Comparison of ENCODE assay signal across 25 cellular contexts in genomic region chr4:7054106-7054880, GRCh38. TPM values are rescaled to one million over a fixed set of nuclear protein-coding genes. Genes with fewer than 3 reads are reported as not detected.
A peak's percentile ranks its signal among the peaks of the same experiment; 100 is the strongest.
DNase-seq lines count a peak whose midpoint lies in the region; ATAC-seq, FAIRE-seq and TF ChIP-seq lines count a peak whose summit lies in the region.
"Had no signal": no experiment of that assay in that cellular context is flagged by ENCODE, and none has a peak within 500 bp of the region (broad histone marks: within the 10 kb centered on the region; RNA-seq: fewer than 3 reads in every experiment).

No MANE protein-coding gene starts in this region.

- H3K4me3 ChIP-seq in BLaER1: no peak overlapping the region
- no peak overlapping the region for H3K4me3 ChIP-seq in CD4-positive, CD25-positive, alpha-beta regulatory T cell (ENCODE audit: low read depth, low read length)
- no peak overlapping the region for H3K4me3 ChIP-seq in neuronal stem cell (ENCODE audit: low read length in 2 of 2)
- no peak overlapping the region for H3K4me3 ChIP-seq in CD8-positive, alpha-beta T cell (ENCODE audit: low read depth, low read length)
- no peak overlapping the region for H3K4me3 ChIP-seq in kidney (ENCODE audit: low read length in 2 of 2)
- no peak overlapping the region for H3K4me3 ChIP-seq in gastroesophageal sphincter
- H3K4me3 ChIP-seq: coronary artery, esophagus muscularis mucosa, heart left ventricle, upper lobe of left lung had no signal

- peaks cover 17% of the 10 kb centered on the region for H3K36me3 Mint-ChIP-seq in CD4-positive, CD25-positive, alpha-beta regulatory T cell
- peaks cover 49% of the 10 kb centered on the region for H3K36me3 Mint-ChIP-seq in activated T-helper 17 cell treated with anti-CD3 and anti-CD28 coated beads, Interleukin-2, amount 50 U/mL, for 72 hours (ENCODE audit: low read depth)
- peaks cover 58% of the 10 kb centered on the region for H3K36me3 Mint-ChIP-seq in CD8-positive, alpha-beta T cell

- no peak for TF ChIP-seq CTCF in CD8-positive, alpha-beta T cell (IDR thresholded peaks at IDR 0.05)
- TF ChIP-seq CTCF in kidney (IDR thresholded peaks at IDR 0.05; ENCODE audit: borderline replicate concordance, extremely low read depth, insufficient read depth) (no peak), gastroesophageal sphincter (IDR thresholded peaks at IDR 0.05) (no peak)

- no peaks in the 10 kb centered on the region for H3K27me3 ChIP-seq in BLaER1
- H3K27me3 ChIP-seq in CD4-positive, CD25-positive, alpha-beta regulatory T cell (ENCODE audit: control insufficient read depth, insufficient read depth, low read length): no peaks in the 10 kb centered on the region
- no peaks in the 10 kb centered on the region for H3K27me3 ChIP-seq in neuronal stem cell (ENCODE audit: control insufficient read depth in 3 of 3, insufficient read depth in 3 of 3, low read depth in 1 of 3, low read length in 3 of 3)
- no peaks in the 10 kb centered on the region for H3K27me3 ChIP-seq in CD8-positive, alpha-beta T cell (ENCODE audit: insufficient read depth, low read length)
- H3K27me3 ChIP-seq in gastroesophageal sphincter: no peaks in the 10 kb centered on the region
- H3K27me3 ChIP-seq: esophagus muscularis mucosa, heart left ventricle, upper lobe of left lung had no signal

- no peak overlapping the region for H4K8ac ChIP-seq in neuronal stem cell (ENCODE audit: low read depth, low read length)

- no peak overlapping the region for H2AK5ac ChIP-seq in neuronal stem cell (ENCODE audit: low read depth, low read length)

- POLR2A ChIA-PET in CD8-positive, alpha-beta T cell (lab: Charles Lee): interaction anchor here (1.0 to 1.4 kb wide), 2 partner anchors 13 to 14 kb away, joined by 3 read pairs; no protein-coding TSS in a partner anchor

- no peak overlapping the region for H3K23ac ChIP-seq in neuronal stem cell (ENCODE audit: low read depth, low read length, poor library complexity)

- WGBS in neuronal stem cell (ENCODE audit: extremely low coverage in 2 of 2, insufficient read length in 2 of 2, insufficient replicate concordance in 1 of 2), 2 donors: no CpG with 5 or more reads among the region's 52 CpGs
- 92 to 93% methylated on average over 3 to 38 of the region's 52 CpGs for WGBS in gastroesophageal sphincter (ENCODE audit: low coverage in 1 of 2), 2 donors

- peaks cover 12% of the 10 kb centered on the region for H3K79me1 ChIP-seq in neuronal stem cell (ENCODE audit: low read depth, low read length)

- peak overlapping the region in 1 of 4 donors; percentile 68 for H3K4me3 Mint-ChIP-seq in CD4-positive, CD25-positive, alpha-beta regulatory T cell
- H3K4me3 Mint-ChIP-seq in activated T-helper 17 cell treated with anti-CD3 and anti-CD28 coated beads, Interleukin-2, amount 50 U/mL, for 72 hours: no peak overlapping the region
- H3K4me3 Mint-ChIP-seq in CD8-positive, alpha-beta T cell: no peak overlapping the region
- H3K4me3 Mint-ChIP-seq: activated CD4-positive, alpha-beta T cell treated with anti-CD3 and anti-CD28 coated beads, Interleukin-2, amount 10 ng/mL, durations not matched to agents 24 days and 14 days; activated CD8-positive, alpha-beta memory T cell treated with anti-CD3 and anti-CD28 coated beads, Interleukin-2, amount 10 ng/mL, durations not matched to agents 7 days and 5 days; activated T-cell treated with anti-CD3 and anti-CD28 coated beads, Interleukin-2, amount 50 U/mL, for 72 hours; mesothelial cell of epicardium; stimulated activated memory B cell treated with anti-CD40 and anti-IgM and Interleukin-4, amounts not matched to agents 10 μg/mL and 1 μg/mL and 100 μg/mL, for 72 hours had no signal

- H3K27ac Mint-ChIP-seq in CD4-positive, CD25-positive, alpha-beta regulatory T cell: peak overlapping the region in 2 of 3 donors; percentile 27 to 56
- peak overlapping the region; percentile 70 for H3K27ac Mint-ChIP-seq in activated T-helper 17 cell treated with anti-CD3 and anti-CD28 coated beads, Interleukin-2, amount 50 U/mL, for 72 hours
- H3K27ac Mint-ChIP-seq in CD8-positive, alpha-beta T cell: no peak overlapping the region
- H3K27ac Mint-ChIP-seq: activated CD8-positive, alpha-beta memory T cell treated with anti-CD3 and anti-CD28 coated beads, Interleukin-2, amount 10 ng/mL, durations not matched to agents 7 days and 5 days; mesothelial cell of epicardium; stimulated activated memory B cell treated with anti-CD40 and anti-IgM and Interleukin-4, amounts not matched to agents 10 μg/mL and 1 μg/mL and 100 μg/mL, for 72 hours had no signal

- TF ChIP-seq POLR2A in gastroesophageal sphincter (IDR thresholded peaks at IDR 0.05): no peak

- H3K27me3 Mint-ChIP-seq in CD4-positive, CD25-positive, alpha-beta regulatory T cell: no peaks in the 10 kb centered on the region
- no peaks in the 10 kb centered on the region for H3K27me3 Mint-ChIP-seq in activated T-helper 17 cell treated with anti-CD3 and anti-CD28 coated beads, Interleukin-2, amount 50 U/mL, for 72 hours
- no peaks in the 10 kb centered on the region for H3K27me3 Mint-ChIP-seq in CD8-positive, alpha-beta T cell (ENCODE audit: low read depth)
- H3K27me3 Mint-ChIP-seq: activated CD4-positive, alpha-beta T cell treated with anti-CD3 and anti-CD28 coated beads, Interleukin-2, amount 10 ng/mL, durations not matched to agents 24 days and 14 days; activated CD8-positive, alpha-beta memory T cell treated with anti-CD3 and anti-CD28 coated beads, Interleukin-2, amount 10 ng/mL, durations not matched to agents 7 days and 5 days; stimulated activated memory B cell treated with anti-CD40 and anti-IgM and Interleukin-4, amounts not matched to agents 10 μg/mL and 1 μg/mL and 100 μg/mL, for 72 hours had no signal

- CTCF ChIA-PET in CD8-positive, alpha-beta T cell (lab: Charles Lee): interaction anchor here (1.3 to 2.2 kb wide), 3 partner anchors 9 to 12 kb away, joined by 4 to 6 read pairs (median 5); partner anchors contain the start of gene TADA2B

- no peak overlapping the region for H4K91ac ChIP-seq in neuronal stem cell (ENCODE audit: low read depth, low read length, poor library complexity)

- H3K14ac ChIP-seq in neuronal stem cell (ENCODE audit: low read length): no peak overlapping the region

- H3K4me1 ChIP-seq in BLaER1 (peaks cover 79% of the 10 kb centered on the region), neuronal stem cell (ENCODE audit: control insufficient read depth in 2 of 2, insufficient read depth in 1 of 2, low read depth in 1 of 2, low read length in 2 of 2) (no peaks in the 10 kb centered on the region), kidney (ENCODE audit: control insufficient read depth in 1 of 2, insufficient read depth in 1 of 2, low read depth in 1 of 2, low read length in 2 of 2) (no peaks in the 10 kb centered on the region), gastroesophageal sphincter (peaks cover 0 to 40% (median 4%) of the 10 kb centered on the region in 3 donors)
- peaks cover 10% of the 10 kb centered on the region for H3K4me1 ChIP-seq in CD4-positive, CD25-positive, alpha-beta regulatory T cell (ENCODE audit: control insufficient read depth, insufficient read depth, low read length, poor library complexity, severe bottlenecking)
- peaks cover 13% of the 10 kb centered on the region for H3K4me1 ChIP-seq in CD8-positive, alpha-beta T cell (ENCODE audit: insufficient read depth, low read length)

- no peaks in the 10 kb centered on the region for H3K9me3 Mint-ChIP-seq in CD4-positive, CD25-positive, alpha-beta regulatory T cell
- H3K9me3 Mint-ChIP-seq in activated T-helper 17 cell treated with anti-CD3 and anti-CD28 coated beads, Interleukin-2, amount 50 U/mL, for 72 hours: no peaks in the 10 kb centered on the region
- H3K9me3 Mint-ChIP-seq in CD8-positive, alpha-beta T cell: no peaks in the 10 kb centered on the region
- H3K9me3 Mint-ChIP-seq: activated CD4-positive, alpha-beta T cell treated with anti-CD3 and anti-CD28 coated beads, Interleukin-2, amount 10 ng/mL, durations not matched to agents 24 days and 14 days; activated T-cell treated with anti-CD3 and anti-CD28 coated beads, Interleukin-2, amount 50 U/mL, for 72 hours; mesothelial cell of epicardium; stimulated activated memory B cell treated with anti-CD40 and anti-IgM and Interleukin-4, amounts not matched to agents 10 μg/mL and 1 μg/mL and 100 μg/mL, for 72 hours had no signal

- H3K4me2 ChIP-seq in BLaER1 (peak overlapping the region; percentile 82), neuronal stem cell (ENCODE audit: insufficient read depth, low read length, poor library complexity, severe bottlenecking) (no peak overlapping the region)

- peaks cover 4 to 30% (median 10%) of the 10 kb centered on the region in 4 donors for H3K4me1 Mint-ChIP-seq in CD4-positive, CD25-positive, alpha-beta regulatory T cell
- peaks cover 11% of the 10 kb centered on the region for H3K4me1 Mint-ChIP-seq in activated T-helper 17 cell treated with anti-CD3 and anti-CD28 coated beads, Interleukin-2, amount 50 U/mL, for 72 hours
- peaks cover 26% of the 10 kb centered on the region for H3K4me1 Mint-ChIP-seq in CD8-positive, alpha-beta T cell (ENCODE audit: low read depth)

- H3K27ac ChIP-seq in BLaER1 (no peak overlapping the region), neuronal stem cell (replicated peaks; ENCODE audit: low read length) (no peak overlapping the region), kidney (ENCODE audit: low read depth in 2 of 2, low read length in 2 of 2) (no peak overlapping the region), gastroesophageal sphincter (no peak overlapping the region)
- H3K27ac ChIP-seq in CD4-positive, CD25-positive, alpha-beta regulatory T cell (ENCODE audit: insufficient read depth, low read length, poor library complexity, severe bottlenecking): no peak overlapping the region
- H3K27ac ChIP-seq in CD8-positive, alpha-beta T cell (ENCODE audit: low read depth, low read length): no peak overlapping the region
- H3K27ac ChIP-seq: coronary artery, VCaP had no signal

- H2AFZ ChIP-seq in neuronal stem cell (ENCODE audit: low read length): no peak overlapping the region

- intact Hi-C loops in CD8-positive, alpha-beta T cell (cut with DNase I, micrococcal nuclease): no loop called here
- intact Hi-C loops in kidney (cut with DNase I): no loop called here

- TF ChIP-seq EP300 in gastroesophageal sphincter (IDR thresholded peaks at IDR 0.05): no peak

- H2BK5ac ChIP-seq in neuronal stem cell (ENCODE audit: low read length): peak overlapping the region; percentile 1

- no peak overlapping the region for H3K4ac ChIP-seq in neuronal stem cell (ENCODE audit: low read length)

- H4K20me1 ChIP-seq in BLaER1: peaks cover 95% of the 10 kb centered on the region

- H3K9ac ChIP-seq in BLaER1: no peak overlapping the region
- H3K9ac ChIP-seq in neuronal stem cell (ENCODE audit: low read depth, low read length, poor library complexity): peak overlapping the region; percentile 12
- no peak overlapping the region for H3K9ac ChIP-seq in kidney (ENCODE audit: low read length in 2 of 2)

- no peak for ATAC-seq in CD4-positive, CD25-positive, alpha-beta regulatory T cell (ENCODE audit: low read depth in 2 of 2)
- no peak for ATAC-seq in activated T-helper 17 cell treated with anti-CD3 and anti-CD28 coated beads, Interleukin-2, amount 50 U/mL, for 72 hours (replicated peaks)
- no peak for ATAC-seq in CD8-positive, alpha-beta T cell
- no peak for ATAC-seq in HG03139 (IDR thresholded peaks at IDR 0.05; ENCODE audit: unreplicated experiment)
- no peak for ATAC-seq in gastroesophageal sphincter
- ATAC-seq: activated CD8-positive, alpha-beta memory T cell treated with anti-CD3 and anti-CD28 coated beads, Interleukin-2, amount 10 ng/mL, durations not matched to agents 7 days and 5 days; stimulated activated memory B cell treated with anti-CD40 and anti-IgM and Interleukin-4, amounts not matched to agents 10 μg/mL and 1 μg/mL and 100 μg/mL, for 72 hours had no signal

- H2BK12ac ChIP-seq in neuronal stem cell (ENCODE audit: low read length): no peak overlapping the region

- H3K18ac ChIP-seq in neuronal stem cell (ENCODE audit: low read length): no peak overlapping the region

- H3K9me3 ChIP-seq in BLaER1: no peaks in the 10 kb centered on the region
- no peaks in the 10 kb centered on the region for H3K9me3 ChIP-seq in CD4-positive, CD25-positive, alpha-beta regulatory T cell (ENCODE audit: control insufficient read depth in 2 of 2, low read length in 2 of 2)
- H3K9me3 ChIP-seq in neuronal stem cell (replicated peaks in 1 of 2; ENCODE audit: control insufficient read depth in 2 of 2, insufficient read depth in 1 of 2, low read depth in 1 of 2, low read length in 2 of 2): peaks cover 0 to 4% of the 10 kb centered on the region in 2 donors
- H3K9me3 ChIP-seq in CD8-positive, alpha-beta T cell (ENCODE audit: low read length): no peaks in the 10 kb centered on the region
- no peaks in the 10 kb centered on the region for H3K9me3 ChIP-seq in kidney (ENCODE audit: control insufficient read depth in 1 of 2, low read length in 2 of 2)
- H3K9me3 ChIP-seq in gastroesophageal sphincter: no peaks in the 10 kb centered on the region
- H3K9me3 ChIP-seq: esophagus muscularis mucosa, heart left ventricle, upper lobe of left lung had no signal

- H3K36me3 ChIP-seq in BLaER1 (peaks cover 87% of the 10 kb centered on the region), neuronal stem cell (replicated peaks in 1 of 2; ENCODE audit: control insufficient read depth in 2 of 2, insufficient read depth in 2 of 2, low read length in 2 of 2) (peaks cover 15 to 66% of the 10 kb centered on the region in 2 donors), kidney (ENCODE audit: control insufficient read depth in 1 of 2, insufficient read depth in 2 of 2, low read length in 2 of 2) (peaks cover 21% of the 10 kb centered on the region in 2 donors), gastroesophageal sphincter (peaks cover 0 to 68% of the 10 kb centered on the region in 2 donors)
- peaks cover 50% of the 10 kb centered on the region for H3K36me3 ChIP-seq in CD4-positive, CD25-positive, alpha-beta regulatory T cell (ENCODE audit: control insufficient read depth, insufficient read depth, low read length)
- H3K36me3 ChIP-seq in CD8-positive, alpha-beta T cell (ENCODE audit: insufficient read depth, low read length): peaks cover 29% of the 10 kb centered on the region

- H2BK15ac ChIP-seq in neuronal stem cell (ENCODE audit: low read length): no peak overlapping the region

- no peak for FAIRE-seq in kidney (lab: Jason Lieb, UNC)
- FAIRE-seq: astrocyte, keratinocyte had no signal

- DNase-seq in CD4-positive, CD25-positive, alpha-beta regulatory T cell: no peak
- DNase-seq in neuronal stem cell (ENCODE audit: low spot score) (no peak), kidney (no peak)
- DNase-seq in CD8-positive, alpha-beta T cell: no peak
- DNase-seq: activated CD4-positive, alpha-beta T cell treated with anti-CD3 and anti-CD28 coated beads, Interleukin-2, amount 10 ng/mL, durations not matched to agents 24 days and 14 days; activated CD8-positive, alpha-beta memory T cell treated with anti-CD3 and anti-CD28 coated beads, Interleukin-2, amount 10 ng/mL, durations not matched to agents 7 days and 5 days; activated naive CD4-positive, alpha-beta T cell; activated T-cell treated with anti-CD3 and anti-CD28 coated beads, Interleukin-2, amount 50 U/mL, for 72 hours; DMS79 treated with DMSO at 0.1 percent for 48 hours; GDM1; occipital lobe; T1000; upper lobe of left lung had no signal

- no peak overlapping the region for H2BK120ac ChIP-seq in neuronal stem cell (ENCODE audit: low read depth, low read length)

RNA-seq across cellular contexts. Expression of gene TADA2B, which starts 11.1 kb away (rescaled TPM):
- 36.6 TPM for total RNA-seq in CD4-positive, CD25-positive, alpha-beta regulatory T cell
- 1 to 10 TPM; 3.0 to 3.9 (median 3.6) TPM for polyA plus RNA-seq in CD4-positive, CD25-positive, alpha-beta regulatory T cell
- total RNA-seq in activated T-helper 17 cell treated with anti-CD3 and anti-CD28 coated beads, Interleukin-2, amount 50 U/mL, for 72 hours: 10 to 100 TPM in 1 of 2 donors, 1 to 10 TPM in 1; 8.5 to 13.0 TPM
- 9.9 TPM for polyA plus RNA-seq in neuronal stem cell (2013, experiment 1 of 2)
- 9.9 TPM for polyA plus RNA-seq in neuronal stem cell (2013, experiment 2 of 2)
- total RNA-seq in CD8-positive, alpha-beta T cell: 10 to 100 TPM; 41.9 to 45.4 TPM
- total RNA-seq in kidney (30.5 TPM), gastroesophageal sphincter (10 to 100 TPM; 20.5 to 37.3 (median 28.1) TPM)
- 14.2 TPM for polyA plus RNA-seq in kidney (ENCODE audit: insufficient read depth, low read depth, low replicate concordance)

RNA-seq across cellular contexts. Expression of gene GRPEL1, which starts 13.6 kb away (rescaled TPM):
- total RNA-seq in CD4-positive, CD25-positive, alpha-beta regulatory T cell: 46.1 TPM
- 10 to 100 TPM; 43.6 to 62.4 (median 53.2) TPM for polyA plus RNA-seq in CD4-positive, CD25-positive, alpha-beta regulatory T cell
- total RNA-seq in activated T-helper 17 cell treated with anti-CD3 and anti-CD28 coated beads, Interleukin-2, amount 50 U/mL, for 72 hours: 10 to 100 TPM; 56.3 to 92.5 TPM
- polyA plus RNA-seq in neuronal stem cell (2013, experiment 1 of 2): 10.3 TPM
- 9.4 TPM for polyA plus RNA-seq in neuronal stem cell (2013, experiment 2 of 2)
- 10 to 100 TPM; 61.1 to 61.5 TPM for total RNA-seq in CD8-positive, alpha-beta T cell
- total RNA-seq in kidney: 27.4 TPM
- 84.9 TPM for polyA plus RNA-seq in kidney (ENCODE audit: insufficient read depth, low read depth, low replicate concordance)
- 10 to 100 TPM; 14.0 to 32.8 (median 23.9) TPM for total RNA-seq in gastroesophageal sphincter
